12 cellular contexts compared by ENCODE assay signal in genomic region chr6:41167173-41167963, GRCh38. TPM values are rescaled to one million over a fixed set of nuclear protein-coding genes. Genes with fewer than 3 reads are reported as not detected.
DNase-seq lines count a peak whose midpoint lies in the region; ATAC-seq and TF ChIP-seq lines count a peak whose summit lies in the region.
"Had no signal": no experiment of that assay in that cellular context is flagged by ENCODE, and none has a peak within 500 bp of the region (broad histone marks: within the 10 kb centered on the region; RNA-seq: fewer than 3 reads in every experiment).

No MANE protein-coding gene starts in this region.

- no peak overlapping the region for H3K4me3 Mint-ChIP-seq in activated CD8-positive, alpha-beta T cell treated with anti-CD3 and anti-CD28 coated beads, Interleukin-2, amount 10 ng/mL, durations not matched to agents 7 days and 5 days
- H3K4me3 Mint-ChIP-seq in CD4-positive, alpha-beta memory T cell = no peak overlapping the region
- H3K4me3 Mint-ChIP-seq in natural killer cell treated with Interleukin-12 subunit alpha and Interleukin-12 subunit beta and Interleukin-15 and Interleukin-18, amount 100 ng/mL, for 72 hours = no peak overlapping the region
- H3K4me3 Mint-ChIP-seq: central memory CD8-positive, alpha-beta T cell had no signal

- no peak overlapping the region for H3K27ac Mint-ChIP-seq in activated CD8-positive, alpha-beta T cell treated with anti-CD3 and anti-CD28 coated beads, Interleukin-2, amount 10 ng/mL, durations not matched to agents 7 days and 5 days
- no peak overlapping the region for H3K27ac Mint-ChIP-seq in CD4-positive, alpha-beta memory T cell
- no peak overlapping the region for H3K27ac Mint-ChIP-seq in natural killer cell treated with Interleukin-12 subunit alpha and Interleukin-12 subunit beta and Interleukin-15 and Interleukin-18, amount 100 ng/mL, for 72 hours

- no peaks in the 10 kb centered on the region for H3K4me1 Mint-ChIP-seq in activated CD8-positive, alpha-beta T cell treated with anti-CD3 and anti-CD28 coated beads, Interleukin-2, amount 10 ng/mL, durations not matched to agents 7 days and 5 days (ENCODE audit: low read depth)
- peaks cover 0 to 3% (median 0%) of the 10 kb centered on the region in 4 donors for H3K4me1 Mint-ChIP-seq in CD4-positive, alpha-beta memory T cell
- H3K4me1 Mint-ChIP-seq in natural killer cell treated with Interleukin-12 subunit alpha and Interleukin-12 subunit beta and Interleukin-15 and Interleukin-18, amount 100 ng/mL, for 72 hours (ENCODE audit: low read depth in 2 of 2) = no peaks in the 10 kb centered on the region

- ATAC-seq in activated CD8-positive, alpha-beta T cell treated with anti-CD3 and anti-CD28 coated beads, Interleukin-2, amount 10 ng/mL, durations not matched to agents 7 days and 5 days = no peak
- ATAC-seq in natural killer cell treated with Interleukin-12 subunit alpha and Interleukin-12 subunit beta and Interleukin-15 and Interleukin-18, amount 100 ng/mL, for 72 hours = no peak

- H3K27me3 ChIP-seq in A673 (replicated peaks; ENCODE audit: insufficient read depth, low read depth, low read length, poor library complexity) = no peaks in the 10 kb centered on the region
- H3K27me3 ChIP-seq in transverse colon = no peaks in the 10 kb centered on the region
- no peaks in the 10 kb centered on the region for H3K27me3 ChIP-seq in CD4-positive, alpha-beta memory T cell (ENCODE audit: insufficient read depth, low read length)

- DNase-seq in A673 (ENCODE audit: low spot score) (peak; percentile 37), HFF-Myc (ENCODE audit: extremely low read depth, low read depth) (peak; percentile 10), iPS-NIHi7 (ENCODE audit: extremely low spot score) (peak; percentile 72), transverse colon (no peak), SHP77 (lab: John Stamatoyannopoulos, UW) (no peak)
- DNase-seq in activated CD8-positive, alpha-beta T cell treated with anti-CD3 and anti-CD28 coated beads, Interleukin-2, amount 10 ng/mL, durations not matched to agents 7 days and 5 days = peak; percentile 36
- no peak for DNase-seq in CD4-positive, alpha-beta memory T cell
- DNase-seq in natural killer cell treated with Interleukin-12 subunit alpha and Interleukin-12 subunit beta and Interleukin-15 and Interleukin-18, amount 100 ng/mL, for 72 hours (ENCODE audit: low spot score) = no peak

- no peak for TF ChIP-seq EP300 in transverse colon (IDR thresholded peaks at IDR 0.05; ENCODE audit: low read depth)

- in situ Hi-C loops in transverse colon (cut with MboI; ENCODE audit: low pct_ligation_motif_present in 1 of 4, low pct_unique_long_range_greater_than_20kb in 1 of 4, low sequenced_read_pairs in 3 of 4) = no loop called here

- no peaks in the 10 kb centered on the region for H3K36me3 ChIP-seq in A673 (ENCODE audit: insufficient read depth, low read length, poor library complexity, severe bottlenecking)
- no peaks in the 10 kb centered on the region for H3K36me3 ChIP-seq in transverse colon
- no peaks in the 10 kb centered on the region for H3K36me3 ChIP-seq in CD4-positive, alpha-beta memory T cell (ENCODE audit: insufficient read depth, low read length)

- no peaks in the 10 kb centered on the region for H3K36me3 Mint-ChIP-seq in activated CD8-positive, alpha-beta T cell treated with anti-CD3 and anti-CD28 coated beads, Interleukin-2, amount 10 ng/mL, durations not matched to agents 7 days and 5 days (ENCODE audit: low read depth)
- no peaks in the 10 kb centered on the region for H3K36me3 Mint-ChIP-seq in CD4-positive, alpha-beta memory T cell
- H3K36me3 Mint-ChIP-seq in natural killer cell treated with Interleukin-12 subunit alpha and Interleukin-12 subunit beta and Interleukin-15 and Interleukin-18, amount 100 ng/mL, for 72 hours = no peaks in the 10 kb centered on the region

- 68 to 71% methylated on average over 3 to 5 of the region's 5 CpGs for WGBS in transverse colon (ENCODE audit: low coverage in 1 of 2), 2 donors

- H3K27ac ChIP-seq in A673 (ENCODE audit: low read depth, low read length, poor library complexity, severe bottlenecking) (no peak overlapping the region), transverse colon (no peak overlapping the region)
- H3K27ac ChIP-seq in CD4-positive, alpha-beta memory T cell (ENCODE audit: low read depth, low read length) = no peak overlapping the region
- H3K27ac ChIP-seq: C4-2B had no signal

- H3K9me3 Mint-ChIP-seq in activated CD8-positive, alpha-beta T cell treated with anti-CD3 and anti-CD28 coated beads, Interleukin-2, amount 10 ng/mL, durations not matched to agents 7 days and 5 days (ENCODE audit: insufficient read depth) = no peaks in the 10 kb centered on the region
- no peaks in the 10 kb centered on the region for H3K9me3 Mint-ChIP-seq in CD4-positive, alpha-beta memory T cell
- H3K9me3 Mint-ChIP-seq in natural killer cell treated with Interleukin-12 subunit alpha and Interleukin-12 subunit beta and Interleukin-15 and Interleukin-18, amount 100 ng/mL, for 72 hours = no peaks in the 10 kb centered on the region
- H3K9me3 Mint-ChIP-seq: central memory CD8-positive, alpha-beta T cell had no signal

- H3K4me1 ChIP-seq in A673 (ENCODE audit: insufficient read depth, low read length, poor library complexity, severe bottlenecking) (no peaks in the 10 kb centered on the region), transverse colon (no peaks in the 10 kb centered on the region)
- no peaks in the 10 kb centered on the region for H3K4me1 ChIP-seq in CD4-positive, alpha-beta memory T cell (ENCODE audit: insufficient read depth, low read length)

- CTCF ChIA-PET in A673 (lab: Charles Lee) = no interaction called here
- CTCF ChIA-PET in activated CD8-positive, alpha-beta T cell treated with anti-CD3 and anti-CD28 coated beads, Interleukin-2, amount 10 ng/mL, durations not matched to agents 7 days and 5 days (lab: Charles Lee) = interaction anchor here (1.4 kb wide), 1 partner anchor 15 kb away, joined by 4 read pairs; no protein-coding TSS in a partner anchor
- CTCF ChIA-PET in CD4-positive, alpha-beta memory T cell (lab: Charles Lee; ENCODE audit: partially characterized antibody) = interaction anchor here (0.8 to 1.9 kb wide), 3 partner anchors 15 to 153 kb away, joined by 3 to 4 read pairs (median 3); no protein-coding TSS in a partner anchor

- TF ChIP-seq CTCF in A673 (conservative IDR thresholded peaks at IDR 0.05; ENCODE audit: low read depth, low read length) = no peak
- TF ChIP-seq CTCF in HFF-Myc (IDR thresholded peaks at IDR 0.05; ENCODE audit: low read depth, low read length, missing control alignments) = no peak
- TF ChIP-seq CTCF in transverse colon (IDR thresholded peaks at IDR 0.05) = no peak

- no peak for TF ChIP-seq POLR2A in transverse colon (IDR thresholded peaks at IDR 0.05)

- H3K27me3 Mint-ChIP-seq in activated CD8-positive, alpha-beta T cell treated with anti-CD3 and anti-CD28 coated beads, Interleukin-2, amount 10 ng/mL, durations not matched to agents 7 days and 5 days (ENCODE audit: low read depth) = peaks cover 14% of the 10 kb centered on the region
- H3K27me3 Mint-ChIP-seq in CD4-positive, alpha-beta memory T cell = peaks cover 0 to 5% of the 10 kb centered on the region in 2 donors
- H3K27me3 Mint-ChIP-seq in natural killer cell treated with Interleukin-12 subunit alpha and Interleukin-12 subunit beta and Interleukin-15 and Interleukin-18, amount 100 ng/mL, for 72 hours = peaks cover 16 to 21% of the 10 kb centered on the region in 2 donors

- H3K9me3 ChIP-seq in A673 (ENCODE audit: low read depth, low read length, poor library complexity, severe bottlenecking) = no peaks in the 10 kb centered on the region
- H3K9me3 ChIP-seq in transverse colon = no peaks in the 10 kb centered on the region
- H3K9me3 ChIP-seq in CD4-positive, alpha-beta memory T cell (ENCODE audit: control insufficient read depth in 1 of 2, low read length in 2 of 2) = no peaks in the 10 kb centered on the region

- BruUV-seq in A673 (replicated peaks; lab: Mats Ljungman, UMichigan) = no TSS peak

- intact Hi-C loops in A673 (cut with micrococcal nuclease; ENCODE audit: unreplicated experiment) (no loop called here), transverse colon (cut with DNase I; ENCODE audit: low total_unique reads) (no loop called here)
- intact Hi-C loops in CD4-positive, alpha-beta memory T cell (cut with micrococcal nuclease) = no loop called here

- H3K4me3 ChIP-seq in A673 (ENCODE audit: low read depth, low read length, poor library complexity, severe bottlenecking) = no peak overlapping the region
- H3K4me3 ChIP-seq in HFF-Myc (replicated peaks; ENCODE audit: low read depth, low read length) = no peak overlapping the region
- H3K4me3 ChIP-seq in transverse colon = no peak overlapping the region
- H3K4me3 ChIP-seq in CD4-positive, alpha-beta memory T cell (ENCODE audit: low read length in 2 of 2) = no peak overlapping the region

- POLR2A ChIA-PET in A673 (lab: Charles Lee; ENCODE audit: low non-redundant PET) = no interaction called here
- POLR2A ChIA-PET in activated CD8-positive, alpha-beta T cell treated with anti-CD3 and anti-CD28 coated beads, Interleukin-2, amount 10 ng/mL, durations not matched to agents 7 days and 5 days (lab: Charles Lee) = no interaction called here
- POLR2A ChIA-PET in CD4-positive, alpha-beta memory T cell (lab: Charles Lee; ENCODE audit: partially characterized antibody) = no interaction called here

RNA-seq across cellular contexts. Expression of gene TREM2, which starts 4.5 kb away (rescaled TPM):
- not detected in 2 replicates for total RNA-seq in A673 (2021)
- total RNA-seq in activated CD8-positive, alpha-beta T cell treated with anti-CD3 and anti-CD28 coated beads, Interleukin-2, amount 10 ng/mL, durations not matched to agents 7 days and 5 days = not detected
- total RNA-seq in transverse colon = 1 to 10 TPM in 1 of 4 donors, not detected in 3; 1.5 TPM
- 1 to 10 TPM; 2.7 to 4.0 TPM for total RNA-seq in CD4-positive, alpha-beta memory T cell
- polyA plus RNA-seq in CD4-positive, alpha-beta memory T cell = not detected
- not detected for total RNA-seq in natural killer cell treated with Interleukin-12 subunit alpha and Interleukin-12 subunit beta and Interleukin-15 and Interleukin-18, amount 100 ng/mL, for 72 hours
- total RNA-seq: NCI-H460; T-helper 1 cell treated with Interleukin-12 subunit alpha and Interleukin-12 subunit beta and Interleukin-4 antibody, amounts not matched to agents 30 ng/mL and 1 ng/mL, for 36 hours had no signal

RNA-seq across cellular contexts. Expression of gene TREML1, which starts 13.2 kb away (rescaled TPM):
- total RNA-seq in A673 (2021) (not detected in 2 replicates), transverse colon (not detected)
- total RNA-seq in activated CD8-positive, alpha-beta T cell treated with anti-CD3 and anti-CD28 coated beads, Interleukin-2, amount 10 ng/mL, durations not matched to agents 7 days and 5 days = not detected
- not detected for total RNA-seq in CD4-positive, alpha-beta memory T cell
- not detected for polyA plus RNA-seq in CD4-positive, alpha-beta memory T cell
- not detected for total RNA-seq in natural killer cell treated with Interleukin-12 subunit alpha and Interleukin-12 subunit beta and Interleukin-15 and Interleukin-18, amount 100 ng/mL, for 72 hours
- total RNA-seq: NCI-H460; T-helper 1 cell treated with Interleukin-12 subunit alpha and Interleukin-12 subunit beta and Interleukin-4 antibody, amounts not matched to agents 30 ng/mL and 1 ng/mL, for 36 hours had no signal

RNA-seq across cellular contexts. Expression of gene TREML2, which starts 33.6 kb away (rescaled TPM):
- total RNA-seq in A673 (2021) (not detected in 2 replicates), transverse colon (under 1 TPM in 2 of 4 donors, not detected in 2; 0.14 to 0.64 TPM)
- 10 to 100 TPM; 23.5 to 24.9 TPM for total RNA-seq in activated CD8-positive, alpha-beta T cell treated with anti-CD3 and anti-CD28 coated beads, Interleukin-2, amount 10 ng/mL, durations not matched to agents 7 days and 5 days
- under 1 TPM; 0.35 to 0.39 TPM for total RNA-seq in CD4-positive, alpha-beta memory T cell
- polyA plus RNA-seq in CD4-positive, alpha-beta memory T cell = 1 to 10 TPM; 1.6 to 4.8 TPM
- 1 to 10 TPM; 1.5 to 8.1 TPM for total RNA-seq in natural killer cell treated with Interleukin-12 subunit alpha and Interleukin-12 subunit beta and Interleukin-15 and Interleukin-18, amount 100 ng/mL, for 72 hours
- total RNA-seq: NCI-H460 had no signal

Comparison
In these comparisons a context has a peak if more than half of its experiments do, and no peak if none do; other contexts are left out.
1. DNase-seq: peak in A673 (single experiment), HFF-Myc (single experiment), activated CD8-positive, alpha-beta T cell treated with anti-CD3 and anti-CD28 coated beads, Interleukin-2, amount 10 ng/mL, durations not matched to agents 7 days and 5 days (single experiment) and iPS-NIHi7 (single experiment); none in transverse colon (single experiment), CD4-positive, alpha-beta memory T cell (0 of 5), natural killer cell treated with Interleukin-12 subunit alpha and Interleukin-12 subunit beta and Interleukin-15 and Interleukin-18, amount 100 ng/mL, for 72 hours (single experiment) and SHP77 (0 of 2).